26 cellular contexts compared by ENCODE assay signal in genomic region chr10:67621834-67622233, GRCh38.
"Had no signal": no experiment of that assay in that cellular context is flagged by ENCODE, and none has a peak within 500 bp of the region (broad histone marks: within the 10 kb centered on the region; RNA-seq: fewer than 3 reads in every experiment).

No MANE protein-coding gene starts in this region.

- ATAC-seq: activated CD4-positive, CD25-positive, alpha-beta regulatory T cell treated with anti-CD3 and anti-CD28 coated beads, Interleukin-2, amount 50 U/mL, for 24 hours; gastroesophageal sphincter; left cardiac atrium; sciatic nerve; stimulated activated effector memory CD8-positive, alpha-beta T cell treated with anti-CD3 and anti-CD28 coated beads, Interleukin-12 subunit alpha, Interleukin-12 subunit beta, amount 100 ng/mL, for 72 hours had no signal

- H3K27ac ChIP-seq: gastroesophageal sphincter, ovary, prostate gland, skin epidermis, thoracic aorta, uterus, WERI-Rb-1 had no signal

- DNase-seq: activated CD4-positive, alpha-beta T cell treated with anti-CD3 and anti-CD28 coated beads for 48 hours; activated CD4-positive, alpha-beta T cell treated with anti-CD3 and anti-CD28 coated beads, Interleukin-2, amount 50 U/mL, for 48 hours; activated CD8-positive, alpha-beta memory T cell treated with anti-CD3 and anti-CD28 coated beads for 24 hours; activated effector memory CD4-positive, alpha-beta T cell treated with anti-CD3 and anti-CD28 coated beads, Interleukin-2, amount 50 U/mL, for 16 hours; activated naive CD4-positive, alpha-beta T cell treated with anti-CD3 and anti-CD28 coated beads for 36 hours; activated naive CD8-positive, alpha-beta T cell treated with anti-CD3 and anti-CD28 coated beads, Interleukin-2, amount 10 ng/mL, durations not matched to agents 7 days and 5 days; central memory CD4-positive, alpha-beta T cell; hippocampal formation; left cardiac atrium; mammary epithelial cell; ovary; retina; stimulated activated CD4-positive, alpha-beta T cell treated with anti-CD3 and anti-CD28 coated beads, Interleukin-4, amount 100 ng/mL, for 24 hours; T1000; uterus; WERI-Rb-1 had no signal

- H3K4me1 ChIP-seq: gastroesophageal sphincter, prostate gland, uterus had no signal

- H3K27me3 Mint-ChIP-seq: type B pancreatic cell had no signal

- H3K27ac Mint-ChIP-seq: activated naive CD4-positive, alpha-beta T cell treated with anti-CD3 and anti-CD28 coated beads for 36 hours; activated naive CD8-positive, alpha-beta T cell treated with anti-CD3 and anti-CD28 coated beads, Interleukin-2, amount 10 ng/mL, durations not matched to agents 7 days and 5 days; activated T-helper 1 cell treated with anti-CD3 and anti-CD28 coated beads, Interleukin-12 subunit alpha, Interleukin-12 subunit beta, Interleukin-2, Interleukin-4 antibody, amounts not matched to agents 30 ng/mL and 10 ng/mL and 1 ng/mL, durations not matched to agents 14 hours and 24 hours and 36 hours; stimulated activated effector memory CD8-positive, alpha-beta T cell treated with anti-CD3 and anti-CD28 coated beads, Interleukin-12 subunit alpha, Interleukin-12 subunit beta, amount 100 ng/mL, for 72 hours; stimulated activated naive CD8-positive, alpha-beta T cell treated with anti-CD3 and anti-CD28 coated beads, Interleukin-15, Interleukin-2, amounts not matched to agents 100 ng/mL and 50 ng/mL, for 24 hours; type B pancreatic cell had no signal

- H3K9me3 ChIP-seq: gastroesophageal sphincter, ovary, prostate gland, thoracic aorta, uterus had no signal

- H3K4me3 Mint-ChIP-seq: activated naive CD4-positive, alpha-beta T cell treated with anti-CD3 and anti-CD28 coated beads for 36 hours; activated naive CD8-positive, alpha-beta T cell treated with anti-CD3 and anti-CD28 coated beads, Interleukin-2, amount 10 ng/mL, durations not matched to agents 7 days and 5 days; activated T-helper 1 cell treated with anti-CD3 and anti-CD28 coated beads, Interleukin-12 subunit alpha, Interleukin-12 subunit beta, Interleukin-2, Interleukin-4 antibody, amounts not matched to agents 30 ng/mL and 10 ng/mL and 1 ng/mL, durations not matched to agents 14 hours and 24 hours and 36 hours; stimulated activated effector memory CD8-positive, alpha-beta T cell treated with anti-CD3 and anti-CD28 coated beads, Interleukin-12 subunit alpha, Interleukin-12 subunit beta, amount 100 ng/mL, for 72 hours; stimulated activated naive CD8-positive, alpha-beta T cell treated with anti-CD3 and anti-CD28 coated beads, Interleukin-15, Interleukin-2, amounts not matched to agents 100 ng/mL and 50 ng/mL, for 24 hours; type B pancreatic cell had no signal

- H3K9me3 Mint-ChIP-seq: activated naive CD4-positive, alpha-beta T cell treated with anti-CD3 and anti-CD28 coated beads for 36 hours; stimulated activated effector memory CD8-positive, alpha-beta T cell treated with anti-CD3 and anti-CD28 coated beads, Interleukin-12 subunit alpha, Interleukin-12 subunit beta, amount 100 ng/mL, for 72 hours; stimulated activated naive CD8-positive, alpha-beta T cell treated with anti-CD3 and anti-CD28 coated beads, Interleukin-15, Interleukin-2, amounts not matched to agents 100 ng/mL and 50 ng/mL, for 24 hours; type B pancreatic cell had no signal

- H3K4me1 Mint-ChIP-seq: activated naive CD8-positive, alpha-beta T cell treated with anti-CD3 and anti-CD28 coated beads, Interleukin-2, amount 10 ng/mL, durations not matched to agents 7 days and 5 days; stimulated activated effector memory CD8-positive, alpha-beta T cell treated with anti-CD3 and anti-CD28 coated beads, Interleukin-12 subunit alpha, Interleukin-12 subunit beta, amount 100 ng/mL, for 72 hours had no signal

- H3K36me3 ChIP-seq: gastroesophageal sphincter, ovary, prostate gland, thoracic aorta, uterus, WERI-Rb-1 had no signal

- H3K4me3 ChIP-seq: gastroesophageal sphincter, ovary, prostate gland, skin epidermis, thoracic aorta, uterus had no signal

- H3K27me3 ChIP-seq: gastroesophageal sphincter, ovary, uterus had no signal

- H3K36me3 Mint-ChIP-seq: activated naive CD8-positive, alpha-beta T cell treated with anti-CD3 and anti-CD28 coated beads, Interleukin-2, amount 10 ng/mL, durations not matched to agents 7 days and 5 days; stimulated activated effector memory CD8-positive, alpha-beta T cell treated with anti-CD3 and anti-CD28 coated beads, Interleukin-12 subunit alpha, Interleukin-12 subunit beta, amount 100 ng/mL, for 72 hours; type B pancreatic cell had no signal
